ENCODE assay signal across 20 cellular contexts in the genomic region with DNA sequence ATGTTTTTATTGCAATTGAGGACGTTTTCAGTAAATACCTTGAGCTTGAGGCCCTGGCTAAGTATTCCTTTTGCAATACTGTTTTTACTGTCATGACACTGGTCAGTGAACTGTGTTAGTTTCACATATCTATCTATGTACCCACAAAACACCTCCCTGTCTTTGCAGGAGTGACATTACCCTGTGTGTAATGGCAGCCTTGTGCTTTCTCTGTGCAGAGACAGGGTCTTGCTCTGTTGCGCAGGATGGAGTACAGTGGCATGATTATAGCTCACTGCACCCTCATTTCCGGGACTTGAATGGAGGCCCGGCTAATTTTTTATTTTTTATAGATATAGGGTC. TPM values are rescaled to one million over a fixed set of nuclear protein-coding genes. Genes with fewer than 3 reads are reported as not detected.
A peak's percentile ranks its signal among the peaks of the same experiment; 100 is the strongest.
DNase-seq lines count a peak whose midpoint lies in the region; ATAC-seq, FAIRE-seq and TF ChIP-seq lines count a peak whose summit lies in the region.
"Had no signal": no experiment of that assay in that cellular context is flagged by ENCODE, and none has a peak within 500 bp of the region (broad histone marks: within the 10 kb centered on the region; RNA-seq: fewer than 3 reads in every experiment).

No MANE protein-coding gene starts in this region.

- H4K20me1 ChIP-seq in GM12878 (ENCODE audit: control insufficient read depth, insufficient read depth) = peaks cover 5% of the 10 kb centered on the region; the same call in 1 of the 2 replicates

- no peaks in the 10 kb centered on the region for H3K79me1 ChIP-seq in trophoblast cell (ENCODE audit: low read length)

- no peak for FAIRE-seq in GM12878 (lab: Jason Lieb, UNC)
- FAIRE-seq: A204.1, RCC 7860 had no signal

- H3K4me1 Mint-ChIP-seq in activated CD4-positive, alpha-beta T cell treated with anti-CD3 and anti-CD28 coated beads for 36 hours = peaks cover 84% of the 10 kb centered on the region
- H3K4me1 Mint-ChIP-seq in activated CD4-positive, alpha-beta T cell treated with anti-CD3 and anti-CD28 coated beads, Interleukin-2, amount 10 ng/mL, durations not matched to agents 24 days and 14 days = peaks cover 70% of the 10 kb centered on the region

- no TSS peak for BruUV-seq in GM12878 (replicated peaks; lab: Mats Ljungman, UMichigan)

- TF ChIP-seq EP300 in GM12878 (IDR thresholded peaks at IDR 0.05; ENCODE audit: borderline replicate concordance in 1 of 2, control insufficient read depth in 1 of 2, low read depth in 2 of 2, low read length in 2 of 2) = no peak

- no peak overlapping the region for H2BK5ac ChIP-seq in trophoblast cell (ENCODE audit: low read depth, low read length, poor library complexity)

- peak overlapping the region; percentile 69 for H3K4me2 ChIP-seq in GM12878 (ENCODE audit: control insufficient read depth, insufficient read depth)
- no peak overlapping the region for H3K4me2 ChIP-seq in trophoblast cell (ENCODE audit: low read length)

- H3K9ac ChIP-seq in GM12878 (ENCODE audit: control insufficient read depth, insufficient read depth, low read length) = no peak overlapping the region
- no peak overlapping the region for H3K9ac ChIP-seq in trophoblast cell (ENCODE audit: low read length)

- RAD21 ChIA-PET in GM12878 (lab: Charles Lee; ENCODE audit: unreplicated experiment) = interaction anchor here (0.9 to 3.0 kb wide), 7 partner anchors 9 to 382 kb away, joined by 3 to 24 read pairs (median 5); a partner anchor contains a TSS

- H2AK5ac ChIP-seq in trophoblast cell (ENCODE audit: low read length) = no peak overlapping the region

- no peak for TF ChIP-seq RAD21 in GM12878 (IDR thresholded peaks at IDR 0.05; ENCODE audit: insufficient read depth, low read depth, low read length)

- no peak for ATAC-seq in activated CD4-positive, alpha-beta T cell treated with anti-CD3 and anti-CD28 coated beads for 36 hours
- ATAC-seq in HG02798 (IDR thresholded peaks at IDR 0.05; ENCODE audit: poor library complexity, unreplicated experiment) (peak; percentile 35), GM12878 (peak; percentile 50), HG03354 (IDR thresholded peaks at IDR 0.05; ENCODE audit: poor library complexity, severe bottlenecking, unreplicated experiment) (no peak)
- ATAC-seq: gastrocnemius medialis, left ventricle myocardium superior had no signal

- H3K9me3 Mint-ChIP-seq in activated CD4-positive, alpha-beta T cell treated with anti-CD3 and anti-CD28 coated beads for 36 hours (ENCODE audit: low read depth) = no peaks in the 10 kb centered on the region
- H3K9me3 Mint-ChIP-seq in activated CD4-positive, alpha-beta T cell treated with anti-CD3 and anti-CD28 coated beads, Interleukin-2, amount 10 ng/mL, durations not matched to agents 24 days and 14 days = no peaks in the 10 kb centered on the region
- H3K9me3 Mint-ChIP-seq: CD14-positive monocyte had no signal

- no peak overlapping the region for H3K14ac ChIP-seq in trophoblast cell (ENCODE audit: low read length)

- intact Hi-C loops in activated CD4-positive, alpha-beta T cell treated with anti-CD3 and anti-CD28 coated beads for 36 hours (cut with DNase I, micrococcal nuclease) = no loop called here
- intact Hi-C loops in activated CD4-positive, alpha-beta T cell treated with anti-CD3 and anti-CD28 coated beads, Interleukin-2, amount 10 ng/mL, durations not matched to agents 24 days and 14 days (cut with micrococcal nuclease) = no loop called here
- intact Hi-C loops in GM12878 (cut with micrococcal nuclease; ENCODE audit: unreplicated experiment) = no loop called here

- no peak overlapping the region for H3K18ac ChIP-seq in trophoblast cell (ENCODE audit: low read length)

- H4K12ac ChIP-seq in trophoblast cell (ENCODE audit: low read depth, low read length) = no peak overlapping the region

- no peak for DNase-seq in activated CD4-positive, alpha-beta T cell treated with anti-CD3 and anti-CD28 coated beads for 36 hours
- no peak for DNase-seq in activated CD4-positive, alpha-beta T cell treated with anti-CD3 and anti-CD28 coated beads, Interleukin-2, amount 10 ng/mL, durations not matched to agents 24 days and 14 days
- DNase-seq in GM12878 (ENCODE audit: low read depth, low spot score) (no peak), trophoblast cell (no peak), OCI-M1 (lab: John Stamatoyannopoulos, UW) (no peak), NCI-H510A treated with DMSO at 0.1 percent for 48 hours (lab: John Stamatoyannopoulos, UW) (no peak)
- DNase-seq: activated CD4-positive, alpha-beta T cell treated with anti-CD3 and anti-CD28 coated beads, Interleukin-2, amount 50 U/mL, for 48 hours; activated gamma-delta T cell treated with Interleukin-2 at 50 U/mL for 16 hours; gastrocnemius medialis; H7; left ventricle myocardium superior; NCI-H2029 treated with DMSO at 0.1 percent for 48 hours; NCI-H524 treated with DMSO at 0.1 percent for 48 hours; stimulated activated naive CD4-positive, alpha-beta T cell had no signal

- no peak overlapping the region for H2AFZ ChIP-seq in GM12878 (ENCODE audit: control insufficient read depth, low read depth, low read length)
- H2AFZ ChIP-seq in trophoblast cell (ENCODE audit: insufficient read depth, low read length, poor library complexity) = no peak overlapping the region

- H3K27ac ChIP-seq in GM12878 (ENCODE audit: control insufficient read depth, insufficient read depth) (no peak overlapping the region), trophoblast cell (ENCODE audit: low read depth, low read length) (no peak overlapping the region)
- H3K27ac ChIP-seq: gastrocnemius medialis had no signal

- no peak overlapping the region for H2BK120ac ChIP-seq in trophoblast cell (ENCODE audit: insufficient read depth, low read length, poor library complexity)

- no peak overlapping the region for H2BK12ac ChIP-seq in trophoblast cell (ENCODE audit: low read length)

- H3K4ac ChIP-seq in trophoblast cell (ENCODE audit: low read depth, low read length) = peak overlapping the region; percentile 88

- H3K27me3 ChIP-seq in GM12878 (replicated peaks in 1 of 2; ENCODE audit: control insufficient read depth in 2 of 2, insufficient read depth in 2 of 2, low read length in 1 of 2) (no peaks in the 10 kb centered on the region), trophoblast cell (ENCODE audit: insufficient read depth, low read length) (no peaks in the 10 kb centered on the region)
- H3K27me3 ChIP-seq: gastrocnemius medialis had no signal

- POLR2A ChIA-PET in activated CD4-positive, alpha-beta T cell treated with anti-CD3 and anti-CD28 coated beads for 36 hours (lab: Charles Lee) = interaction anchor here (1.1 kb wide), 1 partner anchor 9 kb away, joined by 3 read pairs; a partner anchor contains a TSS
- POLR2A ChIA-PET in GM12878 (lab: Charles Lee) = interaction anchor here (0.6 to 1.7 kb wide), 3 partner anchors 9 to 38 kb away, joined by 3 to 6 read pairs (median 4); a partner anchor contains a TSS

- peaks cover 14% of the 10 kb centered on the region for H3K4me1 ChIP-seq in GM12878 (ENCODE audit: control insufficient read depth, insufficient read depth, low read length)
- H3K4me1 ChIP-seq in trophoblast cell (ENCODE audit: control insufficient read depth in 1 of 2, insufficient read depth in 2 of 2, low read length in 2 of 2) = peaks cover 3 to 4% of the 10 kb centered on the region in 2 experiments

- peak overlapping the region; percentile 53 for H3K23ac ChIP-seq in trophoblast cell (ENCODE audit: low read length)

- H3K4me3 ChIP-seq in GM12878 (0 out of 2 replicates have a peak overlapping the region, but pooled peaks have one; percentile 15), trophoblast cell (ENCODE audit: low read depth, low read length) (no peak overlapping the region)
- H3K4me3 ChIP-seq: gastrocnemius medialis had no signal

- no peak overlapping the region for H4K91ac ChIP-seq in trophoblast cell (ENCODE audit: low read depth, low read length)

- no peak for TF ChIP-seq CTCF in GM12878 (IDR thresholded peaks at IDR 0.05 in 2 of 3, conservative IDR thresholded peaks at IDR 0.05 in 1 of 3; ENCODE audit: control insufficient read depth in 2 of 3, extremely low read depth in 1 of 3, insufficient read depth in 1 of 3, low read depth in 3 of 3, low read length in 3 of 3)

- H3K4me3 Mint-ChIP-seq in activated CD4-positive, alpha-beta T cell treated with anti-CD3 and anti-CD28 coated beads for 36 hours = no peak overlapping the region
- H3K4me3 Mint-ChIP-seq in activated CD4-positive, alpha-beta T cell treated with anti-CD3 and anti-CD28 coated beads, Interleukin-2, amount 10 ng/mL, durations not matched to agents 24 days and 14 days = no peak overlapping the region
- H3K4me3 Mint-ChIP-seq: CD14-positive monocyte had no signal

- SMC1A ChIA-PET in GM12878 (lab: Charles Lee; ENCODE audit: uncharacterized antibody, unreplicated experiment) = interaction anchor here (0.7 to 2.5 kb wide), 12 partner anchors 9 to 357 kb away, joined by 3 to 8 read pairs (median 4); a partner anchor contains a TSS

- no peak for TF ChIP-seq POLR2A in GM12878 (IDR thresholded peaks at IDR 0.05; ENCODE audit: low read depth, low read length)

- in situ Hi-C loops in GM12878 (cut with MboI) = no loop called here

- CTCF ChIA-PET in activated CD4-positive, alpha-beta T cell treated with anti-CD3 and anti-CD28 coated beads for 36 hours (lab: Charles Lee) = interaction anchor here (0.8 to 1.4 kb wide), 8 partner anchors 9 to 382 kb away, joined by 3 to 6 read pairs (median 3); a partner anchor contains a TSS
- CTCF ChIA-PET in GM12878 (lab: Yijun Ruan, JAX) = interaction anchor here (0.6 to 2.4 kb wide), 20 partner anchors 9 to 382 kb away, joined by 3 to 12 read pairs (median 4); a partner anchor contains a TSS

- H4K8ac ChIP-seq in trophoblast cell (ENCODE audit: low read depth, low read length) = no peak overlapping the region

- WGBS in GM12878 (ENCODE audit: insufficient coverage, insufficient replicate concordance, low lambda C conversion rate, missing lambda C conversion rate) = 15% methylated on average over 4 of the region's 4 CpGs
- WGBS in trophoblast cell (ENCODE audit: extremely low coverage, insufficient coverage, insufficient read length) = no CpG with 5 or more reads among the region's 4 CpGs

- H3K36me3 Mint-ChIP-seq in activated CD4-positive, alpha-beta T cell treated with anti-CD3 and anti-CD28 coated beads for 36 hours (ENCODE audit: low read depth) = peaks cover 64% of the 10 kb centered on the region
- H3K36me3 Mint-ChIP-seq in activated CD4-positive, alpha-beta T cell treated with anti-CD3 and anti-CD28 coated beads, Interleukin-2, amount 10 ng/mL, durations not matched to agents 24 days and 14 days (ENCODE audit: low read depth) = peaks cover 67% of the 10 kb centered on the region

- peaks cover 96% of the 10 kb centered on the region for H3K79me2 ChIP-seq in GM12878 (ENCODE audit: control insufficient read depth, insufficient read depth, low read length)
- H3K79me2 ChIP-seq in trophoblast cell (ENCODE audit: control insufficient read depth, insufficient read depth, low read length, poor library complexity) = peaks cover 7% of the 10 kb centered on the region

- peak overlapping the region; percentile 7 for H3K27ac Mint-ChIP-seq in activated CD4-positive, alpha-beta T cell treated with anti-CD3 and anti-CD28 coated beads for 36 hours
- H3K27ac Mint-ChIP-seq in activated CD4-positive, alpha-beta T cell treated with anti-CD3 and anti-CD28 coated beads, Interleukin-2, amount 10 ng/mL, durations not matched to agents 24 days and 14 days = no peak overlapping the region

- no peaks in the 10 kb centered on the region for H3K27me3 Mint-ChIP-seq in activated CD4-positive, alpha-beta T cell treated with anti-CD3 and anti-CD28 coated beads for 36 hours
- no peaks in the 10 kb centered on the region for H3K27me3 Mint-ChIP-seq in activated CD4-positive, alpha-beta T cell treated with anti-CD3 and anti-CD28 coated beads, Interleukin-2, amount 10 ng/mL, durations not matched to agents 24 days and 14 days

- H3K36me3 ChIP-seq in GM12878 (ENCODE audit: control insufficient read depth in 2 of 2, insufficient read depth in 2 of 2, low read length in 1 of 2) (peaks cover 0 to 39% of the 10 kb centered on the region in 2 experiments; a peak in 3 of 4 replicates), trophoblast cell (ENCODE audit: control insufficient read depth in 1 of 2, insufficient read depth in 2 of 2, low read length in 2 of 2) (peaks cover 3 to 8% of the 10 kb centered on the region in 2 experiments)

- H3K9me3 ChIP-seq in GM12878 (replicated peaks; ENCODE audit: control insufficient read depth, insufficient read depth, low read length) = no peaks in the 10 kb centered on the region; the same call in 2 of the 3 replicates
- no peaks in the 10 kb centered on the region for H3K9me3 ChIP-seq in trophoblast cell (ENCODE audit: insufficient read depth, low read depth, low read length)
- H3K9me3 ChIP-seq: gastrocnemius medialis had no signal

RNA-seq across cellular contexts. Expression of a gene that starts 8.9 kb away (rescaled TPM):
- 1,000 to 10,000 TPM; 1,224 to 1,435 TPM for total RNA-seq in activated CD4-positive, alpha-beta T cell treated with anti-CD3 and anti-CD28 coated beads for 36 hours
- total RNA-seq in activated CD4-positive, alpha-beta T cell treated with anti-CD3 and anti-CD28 coated beads, Interleukin-2, amount 10 ng/mL, durations not matched to agents 24 days and 14 days = 861 and 867 TPM in 2 replicates
- 45.7 and 50.4 TPM in 2 replicates for total RNA-seq in GM12878 (2013; cell fraction: nucleolus; rRNA removed)
- total RNA-seq in GM12878 (2014; rRNA removed) (872 and 1,017 TPM in 2 replicates), GM12878 (2014; rRNA removed; fragmentation: Illumina TruSeq; extraction: Trizol) (1,098 and 1,178 TPM in 2 replicates), GM12878 (2021) (936 and 947 TPM in 2 replicates)
- polyA plus RNA-seq in GM12878 (2011; ENCODE audit: low read depth) = 426 TPM
- polyA plus RNA-seq in GM12878 (2011; rRNA removed) (587 and 826 TPM in 2 replicates), GM12878 (2014; fragmentation: Illumina TruSeq; extraction: Trizol) (1,157 and 1,353 TPM in 2 replicates), GM12878 (2014; fragmentation: Nextera tagmentation; extraction: Ambion mirVana) (100 to 1,000 TPM; 355 to 521 TPM), GM12878 (2014; rRNA removed) (726 and 845 TPM in 2 replicates), GM12878 (2016; fragmentation: Nextera tagmentation; extraction: Ambion mirVana) (100 to 1,000 TPM; 758 to 913 TPM)
- 587 and 618 TPM in 2 replicates for polyA plus RNA-seq in GM12878 (2011; cell fraction: cytosol; rRNA removed)
- polyA plus RNA-seq in GM12878 (2011; cell fraction: nucleus; rRNA removed) = 336 and 406 TPM in 2 replicates
- 702 and 782 TPM in 2 replicates for polyA plus RNA-seq in GM12878 (2012)
- 327 and 366 TPM in 2 replicates for polyA minus RNA-seq in GM12878 (2011; rRNA and poly(A)+ RNA removed)
- polyA minus RNA-seq in GM12878 (2011; cell fraction: cytosol; rRNA and poly(A)+ RNA removed) = 259 and 298 TPM in 2 replicates
- polyA minus RNA-seq in GM12878 (2011; cell fraction: nucleus; rRNA and poly(A)+ RNA removed) = 45.7 and 77.4 TPM in 2 replicates
- 704 and 749 TPM in 2 replicates for polyA plus RNA-seq in trophoblast cell (2013)

RNA-seq across cellular contexts. Expression of a gene that starts 32.9 kb away (rescaled TPM):
- total RNA-seq in activated CD4-positive, alpha-beta T cell treated with anti-CD3 and anti-CD28 coated beads for 36 hours = 100 to 1,000 TPM; 111 to 114 TPM
- total RNA-seq in activated CD4-positive, alpha-beta T cell treated with anti-CD3 and anti-CD28 coated beads, Interleukin-2, amount 10 ng/mL, durations not matched to agents 24 days and 14 days = 88.4 and 92.9 TPM in 2 replicates
- total RNA-seq in GM12878 (2013; cell fraction: nucleolus; rRNA removed) = 39.6 and 39.8 TPM in 2 replicates
- 75.1 and 82.7 TPM in 2 replicates for total RNA-seq in GM12878 (2014; rRNA removed)
- 114 and 116 TPM in 2 replicates for total RNA-seq in GM12878 (2014; rRNA removed; fragmentation: Illumina TruSeq; extraction: Trizol)
- 75.3 and 79.8 TPM in 2 replicates for total RNA-seq in GM12878 (2021)
- polyA plus RNA-seq in GM12878 (2011; ENCODE audit: low read depth) = 47.1 TPM
- 134 and 151 TPM in 2 replicates for polyA plus RNA-seq in GM12878 (2011; rRNA removed)
- polyA plus RNA-seq in GM12878 (2011; cell fraction: cytosol; rRNA removed) = 79.9 and 115 TPM in 2 replicates
- 51.3 and 72.1 TPM in 2 replicates for polyA plus RNA-seq in GM12878 (2011; cell fraction: nucleus; rRNA removed)
- polyA plus RNA-seq in GM12878 (2012) = 57.0 and 58.1 TPM in 2 replicates
- polyA plus RNA-seq in GM12878 (2014; fragmentation: Illumina TruSeq; extraction: Trizol) = 172 and 241 TPM in 2 replicates
- polyA plus RNA-seq in GM12878 (2014; fragmentation: Nextera tagmentation; extraction: Ambion mirVana) = 100 to 1,000 TPM in 1 of 2 experiments, 10 to 100 TPM in 1; 96.3 to 114 TPM
- 123 and 130 TPM in 2 replicates for polyA plus RNA-seq in GM12878 (2014; rRNA removed)
- 100 to 1,000 TPM; 132 to 146 TPM for polyA plus RNA-seq in GM12878 (2016; fragmentation: Nextera tagmentation; extraction: Ambion mirVana)
- polyA minus RNA-seq in GM12878 (2011; rRNA and poly(A)+ RNA removed) = 28.5 and 31.3 TPM in 2 replicates
- polyA minus RNA-seq in GM12878 (2011; cell fraction: cytosol; rRNA and poly(A)+ RNA removed) = 16.4 and 20.7 TPM in 2 replicates
- polyA minus RNA-seq in GM12878 (2011; cell fraction: nucleus; rRNA and poly(A)+ RNA removed) = 20.3 and 27.6 TPM in 2 replicates
- 67.5 and 68.6 TPM in 2 replicates for polyA plus RNA-seq in trophoblast cell (2013)

RNA-seq across cellular contexts. Expression of a gene that starts 48.9 kb away (rescaled TPM):
- total RNA-seq in activated CD4-positive, alpha-beta T cell treated with anti-CD3 and anti-CD28 coated beads for 36 hours = not detected
- total RNA-seq in activated CD4-positive, alpha-beta T cell treated with anti-CD3 and anti-CD28 coated beads, Interleukin-2, amount 10 ng/mL, durations not matched to agents 24 days and 14 days = not detected in 2 replicates
- total RNA-seq in GM12878 (2013; cell fraction: nucleolus; rRNA removed) = not detected in 2 replicates
- total RNA-seq in GM12878 (2014; rRNA removed) (not detected in 2 replicates), GM12878 (2014; rRNA removed; fragmentation: Illumina TruSeq; extraction: Trizol) (not detected in 2 replicates), GM12878 (2021) (not detected in 2 replicates)
- not detected for polyA plus RNA-seq in GM12878 (2011; ENCODE audit: low read depth)
- polyA plus RNA-seq in GM12878 (2011; rRNA removed) (not detected in 2 replicates), GM12878 (2014; fragmentation: Illumina TruSeq; extraction: Trizol) (not detected in 2 replicates), GM12878 (2014; fragmentation: Nextera tagmentation; extraction: Ambion mirVana) (not detected), GM12878 (2014; rRNA removed) (not detected in 2 replicates), GM12878 (2016; fragmentation: Nextera tagmentation; extraction: Ambion mirVana) (not detected)
- not detected in 2 replicates for polyA plus RNA-seq in GM12878 (2011; cell fraction: cytosol; rRNA removed)
- polyA plus RNA-seq in GM12878 (2011; cell fraction: nucleus; rRNA removed) = not detected in 2 replicates
- polyA plus RNA-seq in GM12878 (2012) = not detected in 2 replicates
- 0.05 TPM in 1 of 2 replicates, not detected in the other for polyA minus RNA-seq in GM12878 (2011; rRNA and poly(A)+ RNA removed)
- not detected in 2 replicates for polyA minus RNA-seq in GM12878 (2011; cell fraction: cytosol; rRNA and poly(A)+ RNA removed)
- not detected in 2 replicates for polyA minus RNA-seq in GM12878 (2011; cell fraction: nucleus; rRNA and poly(A)+ RNA removed)
- polyA plus RNA-seq in trophoblast cell (2013) = 1.8 TPM in 2 replicates
- total RNA-seq: left ventricle myocardium superior, ureter had no signal
- polyA plus RNA-seq: CD14-positive monocyte had no signal

Comparison
In these comparisons a context has a peak if more than half of its experiments do, and no peak if none do; other contexts are left out.
1. ATAC-seq: peak in HG02798 (single experiment) and GM12878 (single experiment); none in activated CD4-positive, alpha-beta T cell treated with anti-CD3 and anti-CD28 coated beads for 36 hours (single experiment) and HG03354 (single experiment).